Comparison of ENCODE assay signal across 1 cellular context in genomic region chr16:23333962-23334361, GRCh38.
TF ChIP-seq lines count a peak whose summit lies in the region.

No MANE protein-coding gene starts in this region.

TF ChIP-seq in K562, 482 proteins besides CTCF, POLR2A, EP300 and RAD21 (continued from another document):
- TF ChIP-seq ZMIZ1 (IDR thresholded peaks at IDR 0.05; ENCODE audit: low read depth in 2 of 2, low read length in 2 of 2) (no peak), DMBX1 (CRISPR knock-in tag; IDR thresholded peaks at IDR 0.05; ENCODE audit: borderline replicate concordance) (no peak), FOXK2 (conservative IDR thresholded peaks at IDR 0.05 in 1 of 2, IDR thresholded peaks at IDR 0.05 in 1 of 2; ENCODE audit: low read depth in 2 of 2) (no peak), NR3C1 (CRISPR knock-in tag; IDR thresholded peaks at IDR 0.05) (no peak), ATF3 (IDR thresholded peaks at IDR 0.05) (peak; percentile 11; the same call in 1 of the 2 replicates), ATF3 (CRISPR knock-in tag; conservative IDR thresholded peaks at IDR 0.05) (no peak), KLF13 (tag; IDR thresholded peaks at IDR 0.05; ENCODE audit: borderline replicate concordance, low read depth) (no peak), MCM3 (IDR thresholded peaks at IDR 0.05) (no peak), HDAC6 (IDR thresholded peaks at IDR 0.05; ENCODE audit: low read depth, low read length) (no peak)
